ENCODE assay signal across 27 cellular contexts in genomic region chr13:103406967-103407366, GRCh38.
"Had no signal": no experiment of that assay in that cellular context is flagged by ENCODE, and none has a peak within 500 bp of the region (broad histone marks: within the 10 kb centered on the region; RNA-seq: fewer than 3 reads in every experiment).

No MANE protein-coding gene starts in this region.

- H3K27me3 ChIP-seq: adrenal gland, body of pancreas, colonic mucosa, esophagus squamous epithelium, gastroesophageal sphincter, heart right ventricle had no signal

- H3K4me1 ChIP-seq: adrenal gland, body of pancreas, colonic mucosa, gastroesophageal sphincter, heart right ventricle had no signal

- ATAC-seq: activated CD4-positive, alpha-beta T cell treated with anti-CD3 and anti-CD28 coated beads for 36 hours; activated CD8-positive, alpha-beta memory T cell treated with anti-CD3 and anti-CD28 coated beads, Interleukin-2, amount 10 ng/mL, durations not matched to agents 7 days and 5 days; activated CD8-positive, alpha-beta T cell treated with anti-CD3 and anti-CD28 coated beads, Interleukin-2, amount 10 ng/mL, durations not matched to agents 7 days and 5 days; activated naive CD8-positive, alpha-beta T cell treated with anti-CD3 and anti-CD28 coated beads, Interleukin-2, amount 50 U/mL, for 24 hours; body of pancreas; gastroesophageal sphincter; heart right ventricle had no signal

- H3K9me3 ChIP-seq: adrenal gland, body of pancreas, colonic mucosa, esophagus squamous epithelium, gastroesophageal sphincter, heart right ventricle had no signal

- H3K36me3 ChIP-seq: adrenal gland, colonic mucosa, esophagus squamous epithelium, gastroesophageal sphincter, heart right ventricle had no signal

- DNase-seq: activated CD4-positive, alpha-beta memory T cell treated with anti-CD3 and anti-CD28 coated beads for 36 hours; activated CD4-positive, alpha-beta T cell treated with anti-CD3 and anti-CD28 coated beads for 36 hours; activated CD4-positive, alpha-beta T cell treated with anti-CD3 and anti-CD28 coated beads, Interleukin-2, amount 10 ng/mL, durations not matched to agents 24 days and 14 days; activated CD4-positive, CD25-positive, alpha-beta regulatory T cell; activated CD4-positive, CD25-positive, alpha-beta regulatory T cell treated with anti-CD3 and anti-CD28 coated beads, Interleukin-2, amount 50 U/mL, for 72 hours; activated CD8-positive, alpha-beta memory T cell treated with anti-CD3 and anti-CD28 coated beads, Interleukin-2, amount 10 ng/mL, durations not matched to agents 7 days and 5 days; activated CD8-positive, alpha-beta memory T cell treated with anti-CD3 and anti-CD28 coated beads, Interleukin-2, amount 50 U/mL, for 4 hours; activated CD8-positive, alpha-beta T cell treated with anti-CD3 and anti-CD28 coated beads, Interleukin-2, amount 10 ng/mL, durations not matched to agents 7 days and 5 days; activated effector memory CD4-positive, alpha-beta T cell treated with anti-CD3 and anti-CD28 coated beads, Interleukin-2, amount 50 U/mL, for 16 hours; activated naive CD4-positive, alpha-beta T cell treated with anti-CD3 and anti-CD28 coated beads for 36 hours; activated naive CD8-positive, alpha-beta T cell treated with anti-CD3 and anti-CD28 coated beads for 36 hours; activated naive CD8-positive, alpha-beta T cell treated with anti-CD3 and anti-CD28 coated beads, Interleukin-2, amount 50 U/mL, for 24 hours; activated T-cell treated with anti-CD3 and anti-CD28 coated beads, Interleukin-2, amount 50 U/mL, for 1 hour; activated T-cell treated with anti-CD3 and anti-CD28 coated beads, Interleukin-2, amount 50 U/mL, for 48 hours; adrenal gland; amygdala; aorta; body of pancreas; caudate nucleus; colonic mucosa; effector CD8-positive, alpha-beta T cell; esophagus squamous epithelium; foreskin melanocyte; heart right ventricle; T-helper 2 cell had no signal

- H3K4me3 ChIP-seq: adrenal gland, body of pancreas, colonic mucosa, esophagus squamous epithelium, gastroesophageal sphincter, heart right ventricle had no signal

- H3K27ac ChIP-seq: adrenal gland, body of pancreas, colonic mucosa, epithelial cell of prostate, esophagus squamous epithelium, gastroesophageal sphincter, heart right ventricle had no signal
